In the genomic region with DNA sequence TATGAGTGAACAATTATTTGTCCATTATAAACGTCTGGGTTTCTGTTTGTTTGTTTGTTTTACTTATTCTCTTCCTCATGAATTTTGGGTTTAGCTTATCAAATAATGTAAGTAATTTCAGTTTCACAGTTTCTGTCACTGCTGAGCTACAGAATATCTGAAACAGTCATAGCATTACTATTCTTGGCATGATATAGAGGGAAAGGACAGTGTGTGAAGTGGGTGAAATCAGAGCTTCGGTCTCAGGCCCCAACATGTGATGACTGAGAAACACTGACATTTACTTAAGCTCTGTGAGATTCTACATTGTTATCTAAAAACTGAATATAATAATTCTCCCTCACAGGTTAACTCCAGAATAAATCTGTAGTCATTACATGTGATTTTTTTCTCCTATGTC, we compare ENCODE assay signal across 30 cellular contexts. TPM values are rescaled to one million over a fixed set of nuclear protein-coding genes. Genes with fewer than 3 reads are reported as not detected.
DNase-seq lines count a peak whose midpoint lies in the region; ATAC-seq, FAIRE-seq and TF ChIP-seq lines count a peak whose summit lies in the region.
"Had no signal": no experiment of that assay in that cellular context is flagged by ENCODE, and none has a peak within 500 bp of the region (broad histone marks: within the 10 kb centered on the region; RNA-seq: fewer than 3 reads in every experiment).

No MANE protein-coding gene starts in this region.

- WGBS in HepG2 (ENCODE audit: low lambda C conversion rate): 49% methylated on average over 2 of the region's 2 CpGs
- 51% methylated on average over 2 of the region's 2 CpGs for WGBS in right lobe of liver (ENCODE audit: insufficient coverage, low coverage, low lambda C conversion rate, missing lambda C conversion rate)

- TF ChIP-seq CTCF in HepG2 (CRISPR knock-in tag; IDR thresholded peaks at IDR 0.05): no peak
- no peak for TF ChIP-seq CTCF in right lobe of liver (IDR thresholded peaks at IDR 0.05)
- TF ChIP-seq CTCF in MM.1S (IDR thresholded peaks at IDR 0.05; ENCODE audit: low read length): no peak
- no peak for TF ChIP-seq CTCF in fibroblast of mammary gland (conservative IDR thresholded peaks at IDR 0.05; ENCODE audit: control insufficient read depth, insufficient read depth, low read depth, low read length)

- no peaks in the 10 kb centered on the region for H3K79me2 ChIP-seq in HepG2 (ENCODE audit: insufficient read depth, low read length)
- no peaks in the 10 kb centered on the region for H3K79me2 ChIP-seq in MM.1S (ENCODE audit: low read length)

- no peaks in the 10 kb centered on the region for H3K9me3 ChIP-seq in HepG2 (ENCODE audit: low read length)
- H3K9me3 ChIP-seq in right lobe of liver: no peaks in the 10 kb centered on the region
- H3K9me3 ChIP-seq in MM.1S (replicated peaks; ENCODE audit: insufficient read depth, low read length): no peaks in the 10 kb centered on the region
- H3K9me3 ChIP-seq: BLaER1 treated with 17β-estradiol and CSF1 and Interleukin-3, amounts not matched to agents 10 nM and 100 nM; psoas muscle had no signal

- TF ChIP-seq EP300 in HepG2 (IDR thresholded peaks at IDR 0.05; ENCODE audit: low read depth in 2 of 2, low read length in 2 of 2) (no peak), HepG2 (CRISPR knock-in tag; IDR thresholded peaks at IDR 0.05; ENCODE audit: borderline replicate concordance) (no peak)

- intact Hi-C loops in HepG2 (cut with micrococcal nuclease; ENCODE audit: unreplicated experiment) (no loop called here), right lobe of liver (cut with DNase I) (no loop called here)

- H3F3A ChIP-seq in MM.1S (ENCODE audit: insufficient read depth, low read length): no peaks in the 10 kb centered on the region

- in situ Hi-C loops in HepG2 (cut with HindIII; ENCODE audit: extremely low pct_ligation_motif_present, low pct_unique_long_range_greater_than_20kb): no loop called here

- H2AFZ ChIP-seq in HepG2 (ENCODE audit: low read length): no peak overlapping the region
- H2AFZ ChIP-seq in MM.1S (ENCODE audit: low read length): no peak overlapping the region

- H3K4me1 ChIP-seq in HepG2 (ENCODE audit: insufficient read depth, low read length) (peaks cover 23% of the 10 kb centered on the region), right lobe of liver (no peaks in the 10 kb centered on the region), MM.1S (ENCODE audit: low read length) (peaks cover 13% of the 10 kb centered on the region)
- H3K4me1 ChIP-seq: psoas muscle had no signal

- ATAC-seq in HepG2: no peak
- ATAC-seq in right lobe of liver: no peak
- ATAC-seq in HG02973 (IDR thresholded peaks at IDR 0.05; ENCODE audit: unreplicated experiment): no peak
- no peak for ATAC-seq in GM21423 (IDR thresholded peaks at IDR 0.05; ENCODE audit: unreplicated experiment)
- ATAC-seq: activated CD8-positive, alpha-beta memory T cell treated with anti-CD3 and anti-CD28 coated beads, Interleukin-2, amount 10 ng/mL, durations not matched to agents 7 days and 5 days; activated T-helper 17 cell treated with anti-CD3 and anti-CD28 coated beads, Interleukin-2, amount 50 U/mL, for 72 hours; psoas muscle had no signal

- H3K27ac ChIP-seq in HepG2 (ENCODE audit: extremely low read length, insufficient read depth, low read length) (no peak overlapping the region), right lobe of liver (no peak overlapping the region), MM.1S (ENCODE audit: low read length) (no peak overlapping the region)
- H3K27ac ChIP-seq: BLaER1 treated with 17β-estradiol and CSF1 and Interleukin-3, amounts not matched to agents 10 nM and 100 nM; HL-60; psoas muscle had no signal

- H3K36me3 ChIP-seq in HepG2 (replicated peaks in 1 of 2; ENCODE audit: control insufficient read depth in 1 of 2, insufficient read depth in 2 of 2, low read length in 2 of 2): no peaks in the 10 kb centered on the region
- no peaks in the 10 kb centered on the region for H3K36me3 ChIP-seq in right lobe of liver
- no peaks in the 10 kb centered on the region for H3K36me3 ChIP-seq in MM.1S (replicated peaks; ENCODE audit: insufficient read depth, low read length)
- H3K36me3 ChIP-seq: BLaER1 treated with 17β-estradiol and CSF1 and Interleukin-3, amounts not matched to agents 10 nM and 100 nM had no signal

- DNase-seq in HepG2 (ENCODE audit: low spot score): no peak
- DNase-seq in right lobe of liver: no peak
- DNase-seq in MM.1S: peak; percentile 19
- DNase-seq in fibroblast of mammary gland (ENCODE audit: low read depth): peak; percentile 40
- no peak for DNase-seq in NK-92 treated with Interleukin-12 subunit alpha and Interleukin-12 subunit beta, amount 100 ng/mL, for 24 hours (lab: John Stamatoyannopoulos, UW)
- DNase-seq in RKO (ENCODE audit: low spot score): no peak
- DNase-seq: activated CD8-positive, alpha-beta memory T cell treated with anti-CD3 and anti-CD28 coated beads, Interleukin-2, amount 10 ng/mL, durations not matched to agents 7 days and 5 days; activated naive CD8-positive, alpha-beta T cell treated with anti-CD3 and anti-CD28 coated beads for 36 hours; dermis blood vessel endothelial cell; kidney glomerular epithelial cell; mesenchymal stem cell; NCI-H2029 treated with DMSO at 0.1 percent for 48 hours; NCI-H446 treated with DMSO at 0.1 percent for 48 hours; psoas muscle; RPMI8226; stimulated activated CD8-positive, alpha-beta memory T cell treated with anti-CD3 and anti-CD28 coated beads, Interleukin-4, amount 100 ng/mL, for 48 hours; T1000 had no signal

- H3K27me3 ChIP-seq in HepG2 (ENCODE audit: control insufficient read depth in 1 of 2, insufficient read depth in 2 of 2, low read length in 2 of 2) (peaks cover 0 to 9% of the 10 kb centered on the region in 2 experiments; a peak in 3 of 5 replicates), right lobe of liver (no peaks in the 10 kb centered on the region), MM.1S (replicated peaks; ENCODE audit: insufficient read depth, low read length) (no peaks in the 10 kb centered on the region)
- H3K27me3 ChIP-seq: BLaER1 treated with 17β-estradiol and CSF1 and Interleukin-3, amounts not matched to agents 10 nM and 100 nM had no signal

- H4K20me1 ChIP-seq in HepG2 (ENCODE audit: insufficient read depth, low read length) (no peaks in the 10 kb centered on the region), MM.1S (ENCODE audit: insufficient read depth, low read length) (no peaks in the 10 kb centered on the region)
- H4K20me1 ChIP-seq: BLaER1 treated with 17β-estradiol and CSF1 and Interleukin-3, amounts not matched to agents 10 nM and 100 nM had no signal

- BruUV-seq in HepG2 (replicated peaks; lab: Mats Ljungman, UMichigan): no TSS peak

- H3K4me3 ChIP-seq in HepG2 (replicated peaks in 1 of 3; ENCODE audit: insufficient read depth in 1 of 3, low read depth in 2 of 3, low read length in 3 of 3) (no peak overlapping the region), right lobe of liver (no peak overlapping the region), MM.1S (ENCODE audit: low read length) (no peak overlapping the region), fibroblast of mammary gland (ENCODE audit: control insufficient read depth, low read depth, low read length) (no peak overlapping the region)
- H3K4me3 ChIP-seq: BLaER1 treated with 17β-estradiol and CSF1 and Interleukin-3, amounts not matched to agents 10 nM and 100 nM; psoas muscle had no signal

- no peak overlapping the region for H3K9ac ChIP-seq in HepG2 (ENCODE audit: insufficient read depth, low read depth, low read length)
- no peak overlapping the region for H3K9ac ChIP-seq in MM.1S (ENCODE audit: low read length)
- H3K9ac ChIP-seq: BLaER1 treated with 17β-estradiol and CSF1 and Interleukin-3, amounts not matched to agents 10 nM and 100 nM had no signal

- H3K4me2 ChIP-seq in HepG2 (ENCODE audit: low read depth, low read length) (peak overlapping the region; percentile 30), MM.1S (ENCODE audit: low read depth, low read length) (peak overlapping the region; percentile 24)

- POLR2A ChIA-PET in HepG2 (lab: Yijun Ruan, JAX): no interaction called here

- no peak for TF ChIP-seq RAD21 in HepG2 (CRISPR knock-in tag; IDR thresholded peaks at IDR 0.05)

- CTCF ChIA-PET in HepG2 (lab: Yijun Ruan, JAX; ENCODE audit: low intra/inter-chr PET ratio, low total read pairs): no interaction called here

- FAIRE-seq in HepG2 (lab: Jason Lieb, UNC): no peak
- FAIRE-seq: D721Med, endothelial cell of umbilical vein, frontal cortex, G401.6 had no signal

- no peaks in the 10 kb centered on the region for H3K9me2 ChIP-seq in MM.1S (replicated peaks; ENCODE audit: insufficient read depth, low read length)

- TF ChIP-seq POLR2A in HepG2 (IDR thresholded peaks at IDR 0.05; ENCODE audit: insufficient read depth in 1 of 2, low read depth in 2 of 2, low read length in 2 of 2): no peak
- TF ChIP-seq POLR2A in right lobe of liver (IDR thresholded peaks at IDR 0.05): no peak

RNA-seq across cellular contexts. Expression of gene OR6V1, which starts 8.8 kb away (rescaled TPM):
- total RNA-seq in HepG2 (2016; rRNA removed; fragmentation: Illumina TruSeq; extraction: Trizol) (not detected in 2 replicates), right lobe of liver (not detected)
- total RNA-seq in HepG2 (2016; cell fraction: cytosol; rRNA removed; fragmentation: Illumina TruSeq; extraction: Trizol; ENCODE audit: low read depth): not detected in 2 replicates
- not detected in 2 replicates for total RNA-seq in HepG2 (2016; cell fraction: insoluble cytoplasmic fraction; rRNA removed; fragmentation: Illumina TruSeq; extraction: Trizol)
- not detected in 2 replicates for total RNA-seq in HepG2 (2016; cell fraction: membrane; rRNA removed; fragmentation: Illumina TruSeq; extraction: Trizol)
- not detected in 2 replicates for total RNA-seq in HepG2 (2016; cell fraction: nucleus; rRNA removed; fragmentation: Illumina TruSeq; extraction: Trizol)
- not detected in 2 replicates for polyA plus RNA-seq in HepG2 (2011; rRNA removed)
- polyA plus RNA-seq in HepG2 (2011; cell fraction: cytosol; rRNA removed): not detected in 2 replicates
- polyA plus RNA-seq in HepG2 (2011; cell fraction: nucleus; rRNA removed): not detected in 2 replicates
- polyA plus RNA-seq in HepG2 (2012): not detected in 2 replicates
- not detected in 2 replicates for polyA plus RNA-seq in HepG2 (2016; cell fraction: cytosol; fragmentation: Illumina TruSeq; extraction: Trizol; ENCODE audit: low read depth)
- polyA plus RNA-seq in HepG2 (2016; cell fraction: insoluble cytoplasmic fraction; fragmentation: Illumina TruSeq; extraction: Trizol; ENCODE audit: low read depth): not detected in 2 replicates
- not detected in 2 replicates for polyA plus RNA-seq in HepG2 (2016; cell fraction: membrane; fragmentation: Illumina TruSeq; extraction: Trizol; ENCODE audit: low read depth)
- polyA plus RNA-seq in HepG2 (2016; cell fraction: nucleus; fragmentation: Illumina TruSeq; extraction: Trizol; ENCODE audit: insufficient read depth, low read depth): not detected in 2 replicates
- polyA minus RNA-seq in HepG2 (2011; rRNA and poly(A)+ RNA removed; ENCODE audit: low replicate concordance): not detected in 2 replicates
- polyA minus RNA-seq in HepG2 (2011; cell fraction: cytosol; rRNA and poly(A)+ RNA removed): not detected in 2 replicates
- not detected in 2 replicates for polyA minus RNA-seq in HepG2 (2011; cell fraction: nucleus; rRNA and poly(A)+ RNA removed)
- total RNA-seq: A172; activated CD8-positive, alpha-beta memory T cell treated with anti-CD3 and anti-CD28 coated beads, Interleukin-2, amount 10 ng/mL, durations not matched to agents 7 days and 5 days; activated naive CD8-positive, alpha-beta T cell treated with anti-CD3 and anti-CD28 coated beads for 36 hours; activated T-helper 17 cell treated with anti-CD3 and anti-CD28 coated beads, Interleukin-2, amount 50 U/mL, for 72 hours; dermis blood vessel endothelial cell; endothelial cell of umbilical vein; frontal cortex; H4; psoas muscle; ureter had no signal
- polyA plus RNA-seq: endothelial cell of umbilical vein, IgD-negative memory B cell, psoas muscle had no signal

RNA-seq across cellular contexts. Expression of gene OR9A2, which starts 16.5 kb away (rescaled TPM):
- total RNA-seq in HepG2 (2016; rRNA removed; fragmentation: Illumina TruSeq; extraction: Trizol): not detected in 2 replicates
- not detected in 2 replicates for total RNA-seq in HepG2 (2016; cell fraction: cytosol; rRNA removed; fragmentation: Illumina TruSeq; extraction: Trizol; ENCODE audit: low read depth)
- not detected in 2 replicates for total RNA-seq in HepG2 (2016; cell fraction: insoluble cytoplasmic fraction; rRNA removed; fragmentation: Illumina TruSeq; extraction: Trizol)
- total RNA-seq in HepG2 (2016; cell fraction: membrane; rRNA removed; fragmentation: Illumina TruSeq; extraction: Trizol): not detected in 2 replicates
- total RNA-seq in HepG2 (2016; cell fraction: nucleus; rRNA removed; fragmentation: Illumina TruSeq; extraction: Trizol): not detected in 2 replicates
- not detected in 2 replicates for polyA plus RNA-seq in HepG2 (2011; rRNA removed)
- not detected in 2 replicates for polyA plus RNA-seq in HepG2 (2011; cell fraction: cytosol; rRNA removed)
- not detected in 2 replicates for polyA plus RNA-seq in HepG2 (2011; cell fraction: nucleus; rRNA removed)
- not detected in 2 replicates for polyA plus RNA-seq in HepG2 (2012)
- not detected in 2 replicates for polyA plus RNA-seq in HepG2 (2016; cell fraction: cytosol; fragmentation: Illumina TruSeq; extraction: Trizol; ENCODE audit: low read depth)
- not detected in 2 replicates for polyA plus RNA-seq in HepG2 (2016; cell fraction: insoluble cytoplasmic fraction; fragmentation: Illumina TruSeq; extraction: Trizol; ENCODE audit: low read depth)
- polyA plus RNA-seq in HepG2 (2016; cell fraction: membrane; fragmentation: Illumina TruSeq; extraction: Trizol; ENCODE audit: low read depth): not detected in 2 replicates
- not detected in 2 replicates for polyA plus RNA-seq in HepG2 (2016; cell fraction: nucleus; fragmentation: Illumina TruSeq; extraction: Trizol; ENCODE audit: insufficient read depth, low read depth)
- polyA minus RNA-seq in HepG2 (2011; rRNA and poly(A)+ RNA removed; ENCODE audit: low replicate concordance): 0.14 and 1.6 TPM in 2 replicates
- not detected in 2 replicates for polyA minus RNA-seq in HepG2 (2011; cell fraction: cytosol; rRNA and poly(A)+ RNA removed)
- polyA minus RNA-seq in HepG2 (2011; cell fraction: nucleus; rRNA and poly(A)+ RNA removed): 1.1 and 2.2 TPM in 2 replicates
- total RNA-seq in right lobe of liver: not detected
- total RNA-seq: A172; activated CD8-positive, alpha-beta memory T cell treated with anti-CD3 and anti-CD28 coated beads, Interleukin-2, amount 10 ng/mL, durations not matched to agents 7 days and 5 days; activated naive CD8-positive, alpha-beta T cell treated with anti-CD3 and anti-CD28 coated beads for 36 hours; dermis blood vessel endothelial cell; endothelial cell of umbilical vein; H4; psoas muscle; ureter had no signal
- polyA plus RNA-seq: endothelial cell of umbilical vein, IgD-negative memory B cell, psoas muscle had no signal

Comparison
In these comparisons a context has a peak if more than half of its experiments do, and no peak if none do; other contexts are left out.
1. DNase-seq: peak in MM.1S (single experiment) and fibroblast of mammary gland (single experiment); none in HepG2 (single experiment), right lobe of liver (0 of 3), NK-92 treated with Interleukin-12 subunit alpha and Interleukin-12 subunit beta, amount 100 ng/mL, for 24 hours (single experiment) and RKO (single experiment).